ENCODE assay signal across 8 cellular contexts in the genomic region with DNA sequence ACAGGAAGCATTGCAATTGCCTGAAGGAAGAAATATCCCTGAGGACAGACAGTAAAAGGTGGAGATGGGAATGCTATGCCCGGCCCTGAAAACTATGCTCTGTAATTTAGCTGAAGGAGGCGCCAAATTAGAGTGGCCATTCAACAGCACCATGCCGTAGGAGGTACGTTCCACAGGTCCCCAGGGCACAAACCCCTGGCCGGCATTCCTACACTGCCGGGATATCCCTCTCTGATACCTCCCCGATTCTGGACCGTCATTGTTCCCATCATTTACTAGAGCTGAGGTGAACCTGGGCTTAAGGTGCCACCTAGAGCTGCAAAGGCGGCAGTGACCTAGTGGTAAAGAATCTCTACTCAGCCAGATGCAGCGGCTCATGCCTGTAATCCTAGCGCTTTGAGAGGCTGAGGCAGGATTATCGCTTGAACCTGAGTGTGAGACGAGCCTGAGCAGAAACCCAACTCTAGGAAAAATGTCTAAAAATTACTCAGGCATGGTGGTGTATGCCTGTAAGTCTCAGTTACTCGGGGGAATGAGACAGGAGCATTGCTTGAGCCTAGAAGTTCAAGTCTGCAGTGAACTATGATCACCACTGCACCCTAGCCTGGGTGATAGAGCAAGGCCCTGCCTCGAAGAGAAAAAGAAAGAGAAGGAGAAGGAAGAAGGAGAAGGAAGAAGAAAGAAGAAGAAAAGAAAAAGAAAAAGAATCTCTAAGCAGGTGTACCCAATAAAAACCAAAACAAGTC. TPM values are rescaled to one million over a fixed set of nuclear protein-coding genes. Genes with fewer than 3 reads are reported as not detected.
DNase-seq lines count a peak whose midpoint lies in the region; ATAC-seq and TF ChIP-seq lines count a peak whose summit lies in the region.

No MANE protein-coding gene starts in this region.

- TF ChIP-seq RAD21 in Ishikawa (IDR thresholded peaks at IDR 0.05; ENCODE audit: low read depth): peak; percentile 70

- dilution Hi-C loops in mammary epithelial cell (cut with HindIII; ENCODE audit: low sequenced_read_pairs): no loop called here

- DNase-seq in mammary epithelial cell: peak; percentile 55
- peak in 1 of 2 donors; percentile 6 for DNase-seq in left colon
- no peak for DNase-seq in foreskin melanocyte
- DNase-seq in transverse colon: no peak

- H3K4me1 ChIP-seq in mammary epithelial cell (ENCODE audit: insufficient read depth, low read length) (peaks cover 3% of the 10 kb centered on the region), transverse colon (no peaks in the 10 kb centered on the region)

- no TSS peak for BruUV-seq in mammary epithelial cell (replicated peaks; lab: Mats Ljungman, UMichigan)

- H3K4me3 ChIP-seq in mammary epithelial cell (replicated peaks in 1 of 3; ENCODE audit: insufficient read depth in 1 of 3, low read depth in 2 of 3, low read length in 3 of 3): peak overlapping the region in 2 of 3 experiments; percentile 21 to 34
- no peak overlapping the region for H3K4me3 ChIP-seq in transverse colon

- TF ChIP-seq CTCF in C4-2B (conservative IDR thresholded peaks at IDR 0.05) (peak; percentile 90), mammary epithelial cell (conservative IDR thresholded peaks at IDR 0.05 in 1 of 2, IDR thresholded peaks at IDR 0.05 in 1 of 2; ENCODE audit: extremely low read depth in 1 of 2, insufficient read depth in 1 of 2, low read depth in 1 of 2, low read length in 2 of 2) (peak; percentile 66 to 80), transverse colon (IDR thresholded peaks at IDR 0.05) (no peak)

- H3K36me3 ChIP-seq in mammary epithelial cell (ENCODE audit: insufficient read depth, low read length) (no peaks in the 10 kb centered on the region), transverse colon (no peaks in the 10 kb centered on the region)

- peak overlapping the region; percentile 91 for H2AFZ ChIP-seq in mammary epithelial cell (ENCODE audit: low read depth, low read length)

- CTCF ChIA-PET in mammary epithelial cell (lab: Charles Lee; ENCODE audit: low non-redundant PET): no interaction called here

- no peak for TF ChIP-seq POLR2A in transverse colon (IDR thresholded peaks at IDR 0.05)

- intact Hi-C loops in mammary epithelial cell (cut with micrococcal nuclease) (loop anchor here (1.0 to 2.0 kb wide), 7 partner anchors 51 to 447 kb away; no protein-coding TSS in a partner anchor), left colon (cut with DNase I, micrococcal nuclease) (no loop called here), transverse colon (cut with DNase I; ENCODE audit: low total_unique reads) (no loop called here)

- in situ Hi-C loops in mammary epithelial cell (cut with MboI; ENCODE audit: low sequenced_read_pairs in 2 of 2): loop anchor here (10.0 to 25.0 kb wide), 2 partner anchors 250 to 458 kb away; no protein-coding TSS in a partner anchor
- in situ Hi-C loops in transverse colon (cut with MboI; ENCODE audit: low pct_ligation_motif_present in 1 of 4, low pct_unique_long_range_greater_than_20kb in 1 of 4, low sequenced_read_pairs in 3 of 4): no loop called here

- no peak overlapping the region for H3K9ac ChIP-seq in mammary epithelial cell (ENCODE audit: insufficient read depth, low read length)

- H3K27me3 ChIP-seq in mammary epithelial cell (ENCODE audit: insufficient read depth, low read length) (peaks cover 3% of the 10 kb centered on the region), transverse colon (no peaks in the 10 kb centered on the region)

- 9% methylated on average over 14 of the region's 15 CpGs for WGBS in mammary epithelial cell (ENCODE audit: low coverage, missing lambda C conversion rate)
- 42 to 64% methylated on average over 5 to 15 of the region's 15 CpGs for WGBS in transverse colon (ENCODE audit: low coverage in 1 of 2), 2 donors

- peak; percentile 56 for ATAC-seq in left colon
- ATAC-seq in HG03196 (IDR thresholded peaks at IDR 0.05; ENCODE audit: unreplicated experiment): no peak
- no peak for ATAC-seq in HG03378 (IDR thresholded peaks at IDR 0.05; ENCODE audit: unreplicated experiment)

- peak overlapping the region; percentile 69 for H3K4me2 ChIP-seq in mammary epithelial cell (ENCODE audit: insufficient read depth, low read depth, low read length)

- H3K79me2 ChIP-seq in mammary epithelial cell (ENCODE audit: insufficient read depth, low read length): no peaks in the 10 kb centered on the region

- H4K20me1 ChIP-seq in mammary epithelial cell (ENCODE audit: insufficient read depth, low read length): no peaks in the 10 kb centered on the region

- H3K9me3 ChIP-seq in mammary epithelial cell (replicated peaks; ENCODE audit: insufficient read depth, low read length) (no peaks in the 10 kb centered on the region), transverse colon (no peaks in the 10 kb centered on the region)

- no peak overlapping the region for H3K27ac ChIP-seq in C4-2B
- no peak overlapping the region for H3K27ac ChIP-seq in mammary epithelial cell (ENCODE audit: insufficient read depth, low read depth, low read length)
- H3K27ac ChIP-seq in transverse colon: no peak overlapping the region

- no peak for TF ChIP-seq EP300 in Ishikawa (IDR thresholded peaks at IDR 0.05; ENCODE audit: borderline replicate concordance)
- no peak for TF ChIP-seq EP300 in transverse colon (IDR thresholded peaks at IDR 0.05; ENCODE audit: low read depth)

TF ChIP-seq in Ishikawa, 13 proteins besides CTCF, POLR2A, EP300 and RAD21:
- no peak for TF ChIP-seq TEAD4 (IDR thresholded peaks at IDR 0.05)
- TF ChIP-seq TAF1 (IDR thresholded peaks at IDR 0.05; ENCODE audit: low read depth): no peak
- no peak for TF ChIP-seq CREB1 (IDR thresholded peaks at IDR 0.05; ENCODE audit: low read depth)
- TF ChIP-seq, protein P1, sequence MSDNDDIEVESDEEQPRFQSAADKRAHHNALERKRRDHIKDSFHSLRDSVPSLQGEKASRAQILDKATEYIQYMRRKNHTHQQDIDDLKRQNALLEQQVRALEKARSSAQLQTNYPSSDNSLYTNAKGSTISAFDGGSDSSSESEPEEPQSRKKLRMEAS (IDR thresholded peaks at IDR 0.05): no peak
- TF ChIP-seq YY1 (IDR thresholded peaks at IDR 0.05; ENCODE audit: low read depth): no peak
- no peak for TF ChIP-seq TCF12 (IDR thresholded peaks at IDR 0.05; ENCODE audit: low read depth)
- TF ChIP-seq USF1 (IDR thresholded peaks at IDR 0.05): no peak
- no peak for TF ChIP-seq REST (IDR thresholded peaks at IDR 0.05; ENCODE audit: low read depth)
- no peak for TF ChIP-seq EGR1 (IDR thresholded peaks at IDR 0.05)
- TF ChIP-seq NFIC (IDR thresholded peaks at IDR 0.05): no peak
- no peak for TF ChIP-seq CEBPB (IDR thresholded peaks at IDR 0.05)
- TF ChIP-seq ZBTB7A (IDR thresholded peaks at IDR 0.05; ENCODE audit: low read depth): no peak
- no peak for TF ChIP-seq FOXM1 (IDR thresholded peaks at IDR 0.05; ENCODE audit: borderline replicate concordance, low read depth)

RNA-seq across cellular contexts. Expression of gene TNKS2, which starts 53.0 kb away (rescaled TPM):
- total RNA-seq in mammary epithelial cell (10 to 100 TPM; 35.8 to 48.7 TPM), left colon (10 to 100 TPM; 23.5 to 27.5 TPM), transverse colon (10 to 100 TPM; 27.2 to 38.7 (median 31.6) TPM)
- 14.4 TPM for polyA plus RNA-seq in mammary epithelial cell
- 26.7 TPM for polyA minus RNA-seq in mammary epithelial cell

Comparison
In these comparisons a context has a peak if more than half of its experiments do, and no peak if none do; other contexts are left out.
1. CTCF ChIP-seq: peak in C4-2B (single experiment) and mammary epithelial cell (2 of 2); none in transverse colon (0 of 5).
2. H3K4me3 ChIP-seq: peak in mammary epithelial cell (2 of 3); none in transverse colon (0 of 4).
3. in situ Hi-C loops: an anchor here in mammary epithelial cell (10.0 to 25.0 kb wide); none called in transverse colon.